8 cellular contexts compared by ENCODE assay signal in genomic region chr15:48975713-48976419, GRCh38. TPM values are rescaled to one million over a fixed set of nuclear protein-coding genes. Genes with fewer than 3 reads are reported as not detected.
DNase-seq lines count a peak whose midpoint lies in the region; ATAC-seq and TF ChIP-seq lines count a peak whose summit lies in the region.

No MANE protein-coding gene starts in this region.

- CTCF ChIA-PET in GM10248 (lab: Yijun Ruan, JAX): interaction anchor here (0.6 to 5.9 kb wide), 39 partner anchors 11 to 1975 kb away, joined by 3 to 58 read pairs (median 4); partner anchors contain the start of genes EID1 and FGF7

- ATAC-seq in HG02571 (IDR thresholded peaks at IDR 0.05; ENCODE audit: unreplicated experiment): peak; percentile 95

- no peaks in the 10 kb centered on the region for H3K27me3 ChIP-seq in right atrium auricular region

- H3K36me3 ChIP-seq in right atrium auricular region (no peaks in the 10 kb centered on the region), urinary bladder (ENCODE audit: insufficient read depth) (no peaks in the 10 kb centered on the region)

- H3K4me3 ChIP-seq in NB4 (ENCODE audit: low read depth, low read length) (peak overlapping the region; percentile 42), right atrium auricular region (peak overlapping the region; percentile 41 to 61), urinary bladder (ENCODE audit: low read depth, low read length) (peak overlapping the region; percentile 36)

- peak; percentile 51 for TF ChIP-seq POLR2A in NB4 (IDR thresholded peaks at IDR 0.05; ENCODE audit: extremely low read depth, insufficient read length)

- 3% methylated on average over 50 of the region's 50 CpGs for WGBS in urinary bladder

- TF ChIP-seq CTCF in GM10248 (IDR thresholded peaks at IDR 0.05; ENCODE audit: control extremely low read depth, extremely low read depth, low read depth, missing control alignments) (peak; percentile 86), NB4 (IDR thresholded peaks at IDR 0.05; ENCODE audit: low read depth, low read length) (peak; percentile 52), right atrium auricular region (IDR thresholded peaks at IDR 0.05) (peak; percentile 97 to 98)

- DNase-seq in GM10248 (ENCODE audit: extremely low spot score): peak; percentile 88
- peak; percentile 85 for DNase-seq in NB4 (ENCODE audit: low read depth)
- peak; percentile 26 to 77 (median 52) for DNase-seq in T-helper 1 cell
- peak; percentile 46 for DNase-seq in amniotic stem cell (lab: John Stamatoyannopoulos, UW)
- peak; percentile 84 for DNase-seq in right atrium auricular region (ENCODE audit: low spot score)
- peak; percentile 26 for DNase-seq in pulmonary artery endothelial cell (ENCODE audit: low read depth, low spot score)

- H3K27ac ChIP-seq in right atrium auricular region (peak overlapping the region; percentile 72 to 78), urinary bladder (ENCODE audit: low read depth) (no peak overlapping the region)

- no peaks in the 10 kb centered on the region for H3K9me3 ChIP-seq in right atrium auricular region

- H3K4me1 ChIP-seq in right atrium auricular region: peaks cover 0 to 17% of the 10 kb centered on the region in 2 donors
- H3K4me1 ChIP-seq in urinary bladder (ENCODE audit: insufficient read depth): no peaks in the 10 kb centered on the region

- POLR2A ChIA-PET in GM10248 (lab: Yijun Ruan, JAX): no interaction called here

RNA-seq across cellular contexts. Expression of gene SHC4, which starts 12.1 kb away (rescaled TPM):
- 1 to 10 TPM; 4.9 to 5.3 TPM for total RNA-seq in right atrium auricular region
- 0.18 and 0.33 TPM in 2 replicates for total RNA-seq in pulmonary artery endothelial cell
- total RNA-seq in urinary bladder: 8.8 TPM
- polyA plus RNA-seq in urinary bladder: 0.68 TPM

Comparison
In these comparisons a context has a peak if more than half of its experiments do, and no peak if none do; other contexts are left out.
1. DNase-seq: peak in every context shown above with its lines; median percentile 88 in GM10248; 85 in NB4; 84 in right atrium auricular region; 52 in T-helper 1 cell; 46 in amniotic stem cell; 26 in pulmonary artery endothelial cell.